ENCODE assay signal across 11 cellular contexts in genomic region chr2:141557329-141558098, GRCh38.
DNase-seq lines count a peak whose midpoint lies in the region; ATAC-seq and TF ChIP-seq lines count a peak whose summit lies in the region.
"Had no signal": no experiment of that assay in that cellular context is flagged by ENCODE, and none has a peak within 500 bp of the region (broad histone marks: within the 10 kb centered on the region; RNA-seq: fewer than 3 reads in every experiment).

No MANE protein-coding gene starts in this region.

- H3K27me3 ChIP-seq in foreskin keratinocyte = no peaks in the 10 kb centered on the region
- no peaks in the 10 kb centered on the region for H3K27me3 ChIP-seq in Peyer's patch
- H3K27me3 ChIP-seq in tibial artery = no peaks in the 10 kb centered on the region
- H3K27me3 ChIP-seq: neural progenitor cell had no signal

- no peak for TF ChIP-seq POLR2A in Peyer's patch (IDR thresholded peaks at IDR 0.05)

- H3K36me3 ChIP-seq in Peyer's patch (no peaks in the 10 kb centered on the region), tibial artery (no peaks in the 10 kb centered on the region)
- H3K36me3 ChIP-seq: neural progenitor cell had no signal

- H3K4me1 ChIP-seq in foreskin keratinocyte = peaks cover 16% of the 10 kb centered on the region
- H3K4me1 ChIP-seq in Peyer's patch = no peaks in the 10 kb centered on the region
- H3K4me1 ChIP-seq in tibial artery = no peaks in the 10 kb centered on the region
- H3K4me1 ChIP-seq: neural progenitor cell had no signal

- intact Hi-C loops in tibial artery (cut with DNase I; ENCODE audit: low total_unique reads) = no loop called here

- H3K4me3 ChIP-seq in Peyer's patch (no peak overlapping the region), tibial artery (no peak overlapping the region)
- H3K4me3 ChIP-seq: neural progenitor cell had no signal

- DNase-seq in ELR (ENCODE audit: low read depth) (peak; percentile 97), RPMI7951 (ENCODE audit: low read depth) (peak; percentile 49), foreskin keratinocyte (peak; percentile 94 to 98), Peyer's patch (no peak), tibial artery (no peak), Ammon's horn (ENCODE audit: low spot score) (no peak)
- DNase-seq: stimulated activated naive CD8-positive, alpha-beta T cell treated with anti-CD3 and anti-CD28 coated beads, Interleukin-15, Interleukin-2, amounts not matched to agents 100 U/mL and 50 U/mL, for 24 hours; T-helper 17 cell had no signal

- TF ChIP-seq CTCF in foreskin keratinocyte (conservative IDR thresholded peaks at IDR 0.05) (no peak), Peyer's patch (IDR thresholded peaks at IDR 0.05) (no peak), tibial artery (IDR thresholded peaks at IDR 0.05) (no peak)

- peak; percentile 57 for ATAC-seq in HG03025 (IDR thresholded peaks at IDR 0.05; ENCODE audit: low FRiP score, unreplicated experiment)
- ATAC-seq in foreskin keratinocyte = peak; percentile 100
- no peak for ATAC-seq in GM21717 (IDR thresholded peaks at IDR 0.05; ENCODE audit: unreplicated experiment)
- ATAC-seq: stimulated activated naive CD8-positive, alpha-beta T cell treated with anti-CD3 and anti-CD28 coated beads, Interleukin-15, Interleukin-2, amounts not matched to agents 100 U/mL and 50 U/mL, for 24 hours; T-helper 17 cell had no signal

- H3K27ac ChIP-seq in foreskin keratinocyte (no peak overlapping the region), Peyer's patch (no peak overlapping the region), tibial artery (no peak overlapping the region)
- H3K27ac ChIP-seq: neural progenitor cell had no signal

- H3K9me3 ChIP-seq in Peyer's patch (no peaks in the 10 kb centered on the region), tibial artery (no peaks in the 10 kb centered on the region)

Comparison
In these comparisons a context has a peak if more than half of its experiments do, and no peak if none do; other contexts are left out.
1. DNase-seq: peak in ELR (single experiment), RPMI7951 (single experiment) and foreskin keratinocyte (2 of 2); none in Peyer's patch (0 of 3), tibial artery (0 of 2) and Ammon's horn (single experiment).